6 cellular contexts compared by ENCODE assay signal in genomic region chr5:309831-310230, GRCh38. TPM values are rescaled to one million over a fixed set of nuclear protein-coding genes. Genes with fewer than 3 reads are reported as not detected.
DNase-seq lines count a peak whose midpoint lies in the region; ATAC-seq, FAIRE-seq and TF ChIP-seq lines count a peak whose summit lies in the region.
"Not testable (repeated sequence)": the region's sequence is repeated elsewhere in the genome, so short reads cannot be mapped to it uniquely, and the experiment has no call there.

No MANE protein-coding gene starts in this region.

- H3K9me2 ChIP-seq in PC-3 (replicated peaks; ENCODE audit: low read length), result not testable (repeated sequence)

- H3K4me3 ChIP-seq in BLaER1; PC-3 (ENCODE audit: low read length); H1 (ENCODE audit: extremely low read depth in 1 of 4, insufficient read depth in 2 of 4, low read depth in 3 of 4, low read length in 4 of 4): not testable (repeated sequence)

- H2AK5ac ChIP-seq in H1 (ENCODE audit: low read depth, low read length), result not testable (repeated sequence)

- POLR2A ChIA-PET in PC-3 (lab: Charles Lee; ENCODE audit: unreplicated experiment); H1 (lab: Charles Lee; ENCODE audit: partially characterized antibody): not testable (repeated sequence)

- TF ChIP-seq EP300 in H1 (IDR thresholded peaks at IDR 0.05; ENCODE audit: borderline replicate concordance in 1 of 2, low read depth in 2 of 2, low read length in 2 of 2), result not testable (repeated sequence)

- not testable (repeated sequence) for H4K8ac ChIP-seq in H1 (ENCODE audit: extremely low read depth, insufficient read depth, low read length)

- H2AFZ ChIP-seq in PC-3 (ENCODE audit: low read length); H1 (ENCODE audit: low read length): not testable (repeated sequence)

- peaks cover 51% of the 10 kb centered on the region for H3K79me2 ChIP-seq in PC-3 (ENCODE audit: low read length)
- H3K79me2 ChIP-seq in H1 (ENCODE audit: control insufficient read depth in 1 of 2, insufficient read depth in 2 of 2, low read length in 2 of 2), result not testable (repeated sequence)

- WGBS in H1 (ENCODE audit: extremely low coverage in 1 of 2, insufficient coverage in 1 of 2, insufficient read length in 1 of 2, insufficient replicate concordance in 2 of 2, low coverage in 1 of 2, low lambda C conversion rate in 2 of 2, missing lambda C conversion rate in 1 of 2), 2 experiments, result 97% methylated on average over 9 of the region's 21 CpGs; no CpG with 5 or more reads in 1 of the 2 experiments

- not testable (repeated sequence) for H3K56ac ChIP-seq in H1 (replicated peaks; ENCODE audit: insufficient read length, low read depth, low read length)

- DNase-seq in GM10266 (ENCODE audit: extremely low spot score), result peak; percentile 7
- not testable (repeated sequence) for DNase-seq in PC-3; H1 (ENCODE audit: low read depth in 1 of 2, low spot score in 2 of 2)
- peak; percentile 81 for DNase-seq in mesenteric fat pad (ENCODE audit: low spot score)
- DNase-seq in stimulated activated CD8-positive, alpha-beta memory T cell treated with anti-CD3 and anti-CD28 coated beads, Interleukin-4, amount 100 ng/mL, for 48 hours, result peak; percentile 8

- H2BK12ac ChIP-seq in H1 (ENCODE audit: low read depth, low read length), result not testable (repeated sequence)

- peaks cover 57% of the 10 kb centered on the region for H3K36me3 ChIP-seq in BLaER1
- peaks cover 31% of the 10 kb centered on the region; the same call in 1 of the 2 replicates for H3K36me3 ChIP-seq in PC-3 (ENCODE audit: low read depth, low read length)
- peaks cover 0 to 12% (median 5%) of the 10 kb centered on the region in 4 experiments; a peak in 3 of 8 replicates for H3K36me3 ChIP-seq in H1 (ENCODE audit: control insufficient read depth in 2 of 4, insufficient read depth in 4 of 4, low read length in 3 of 4)

- H3K4me1 ChIP-seq in BLaER1 (peaks cover 79% of the 10 kb centered on the region), PC-3 (ENCODE audit: insufficient read depth, low read length) (peaks cover 40% of the 10 kb centered on the region)
- not testable (repeated sequence) for H3K4me1 ChIP-seq in H1 (replicated peaks in 1 of 4; ENCODE audit: control insufficient read depth in 3 of 4, insufficient read depth in 4 of 4, low read length in 3 of 4)

- not testable (repeated sequence) for H4K5ac ChIP-seq in H1 (ENCODE audit: insufficient read length, low read depth, low read length)

- not testable (repeated sequence) for H3F3A ChIP-seq in PC-3 (ENCODE audit: low read length, unreplicated experiment)

- not testable (repeated sequence) for H3K4ac ChIP-seq in H1 (replicated peaks; ENCODE audit: insufficient read length, low read depth, low read length)

- not testable (repeated sequence) for FAIRE-seq in H1 (lab: Jason Lieb, UNC)

- not testable (repeated sequence) for H3K27ac ChIP-seq in BLaER1; H1 (ENCODE audit: low read depth, low read length)
- H3K27ac ChIP-seq in PC-3 (ENCODE audit: low read length), result peak overlapping the region; percentile 98

- not testable (repeated sequence) for TF ChIP-seq POLR2A in H1 (IDR thresholded peaks at IDR 0.05; ENCODE audit: control extremely low read depth in 1 of 2, low read depth in 2 of 2, low read length in 2 of 2)

- not testable (repeated sequence) for H4K91ac ChIP-seq in H1 (replicated peaks; ENCODE audit: insufficient read length, low read length)

- not testable (repeated sequence) for H3K18ac ChIP-seq in H1 (ENCODE audit: extremely low read depth, low read length)

- H3K23ac ChIP-seq in H1 (ENCODE audit: insufficient read length), result not testable (repeated sequence)

- not testable (repeated sequence) for ATAC-seq in PC-3

- H3K23me2 ChIP-seq in H1 (ENCODE audit: low read depth, low read length), result not testable (repeated sequence)

- H3K9ac ChIP-seq in BLaER1 (0 out of 2 replicates have a peak overlapping the region, but pooled peaks have one; percentile 11), PC-3 (ENCODE audit: low read length) (peak overlapping the region; percentile 77)
- not testable (repeated sequence) for H3K9ac ChIP-seq in H1 (replicated peaks in 1 of 4; ENCODE audit: extremely low read depth in 1 of 4, low read depth in 3 of 4, low read length in 3 of 4)

- BruUV-seq in PC-3 (replicated peaks; lab: Mats Ljungman, UMichigan), result not testable (repeated sequence)

- H3K4me2 ChIP-seq in BLaER1 (peak overlapping the region; percentile 87), PC-3 (ENCODE audit: low read length) (peak overlapping the region; percentile 55)
- H3K4me2 ChIP-seq in H1 (ENCODE audit: insufficient read depth in 1 of 2, low read depth in 2 of 2, low read length in 2 of 2), result not testable (repeated sequence)

- not testable (repeated sequence) for H3K14ac ChIP-seq in H1 (ENCODE audit: insufficient read length)

- CTCF ChIA-PET in PC-3 (lab: Charles Lee); H1 (lab: Charles Lee; ENCODE audit: partially characterized antibody): not testable (repeated sequence)

- H2BK20ac ChIP-seq in H1 (ENCODE audit: low read length), result not testable (repeated sequence)

- not testable (repeated sequence) for H2BK120ac ChIP-seq in H1 (replicated peaks; ENCODE audit: low read depth, low read length)

- H3K79me1 ChIP-seq in H1 (ENCODE audit: low read depth, low read length), result not testable (repeated sequence)

- intact Hi-C loops in PC-3 (cut with micrococcal nuclease), result not testable (repeated sequence)

- not testable (repeated sequence) for TF ChIP-seq CTCF in GM10266 (IDR thresholded peaks at IDR 0.05; ENCODE audit: control insufficient read depth, insufficient read depth, low read depth, missing control alignments); PC-3 (conservative IDR thresholded peaks at IDR 0.05; ENCODE audit: low read depth, low read length); H1 (IDR thresholded peaks at IDR 0.05; ENCODE audit: control extremely low read depth in 1 of 3, insufficient read depth in 1 of 3, low read depth in 1 of 3, low read length in 3 of 3)

- H3K9me3 ChIP-seq in BLaER1; PC-3 (ENCODE audit: low read length); H1 (ENCODE audit: insufficient read depth in 2 of 2, low read depth in 1 of 2, low read length in 1 of 2): not testable (repeated sequence)

- not testable (repeated sequence) for H3K27me3 ChIP-seq in BLaER1; PC-3 (ENCODE audit: low read length); H1 (replicated peaks in 1 of 4; ENCODE audit: control insufficient read depth in 3 of 4, extremely low read depth in 1 of 4, insufficient read depth in 3 of 4, low read length in 3 of 4)

- H4K20me1 ChIP-seq in BLaER1 (peaks cover 100% of the 10 kb centered on the region), H1 (replicated peaks in 1 of 2; ENCODE audit: control insufficient read depth in 1 of 2, insufficient read depth in 2 of 2, low read length in 2 of 2) (peaks cover 7 to 16% of the 10 kb centered on the region in 2 experiments)
- H4K20me1 ChIP-seq in PC-3 (ENCODE audit: low read length), result not testable (repeated sequence)

- H2BK5ac ChIP-seq in H1 (ENCODE audit: low read depth, low read length), result not testable (repeated sequence)

- not testable (repeated sequence) for TF ChIP-seq RAD21 in H1 (IDR thresholded peaks at IDR 0.05 in 1 of 2, conservative IDR thresholded peaks at IDR 0.05 in 1 of 2; ENCODE audit: low read depth in 2 of 2, low read length in 2 of 2)

- H2BK15ac ChIP-seq in H1 (ENCODE audit: low read length), result not testable (repeated sequence)

TF ChIP-seq in H1, 55 proteins besides CTCF, POLR2A, EP300 and RAD21:
- TF ChIP-seq YY1 (IDR thresholded peaks at IDR 0.05; ENCODE audit: low read depth, low read length), result peak; percentile 45; the same call in 1 of the 2 replicates

RNA-seq across cellular contexts. Expression of gene AHRR, which starts 11.7 kb away (rescaled TPM):
- total RNA-seq in PC-3 (2014; rRNA removed), result 1.6 and 1.9 TPM in 2 replicates
- 0.80 and 1.4 TPM in 2 replicates for total RNA-seq in H1 (2021; fragmentation: NEBNext Ultra II Directional; extraction: Animal tissue kit (Norgen Biotek cat#: 25700))
- polyA plus RNA-seq in H1 (2011; rRNA removed), result 0.41 and 0.97 TPM in 2 replicates
- polyA plus RNA-seq in H1 (2011; cell fraction: cytosol; rRNA removed), result 0.72 TPM
- polyA plus RNA-seq in H1 (2011; cell fraction: nucleus; rRNA removed), result 3.3 TPM
- 0.36 to 0.64 TPM (median 0.48 TPM) in 4 replicates for polyA plus RNA-seq in H1 (2012, experiment 1 of 2)
- 0.49 TPM for polyA plus RNA-seq in H1 (2012, experiment 2 of 2)
- 0.28 TPM for polyA plus RNA-seq in H1 (2013, experiment 1 of 2)
- polyA plus RNA-seq in H1 (2013, experiment 2 of 2), result 0.15 TPM
- polyA minus RNA-seq in H1 (2011; rRNA and poly(A)+ RNA removed), result 0.49 and 0.50 TPM in 2 replicates
- polyA minus RNA-seq in H1 (2011; cell fraction: cytosol; rRNA and poly(A)+ RNA removed), result 0.66 TPM
- polyA minus RNA-seq in H1 (2011; cell fraction: nucleus; rRNA and poly(A)+ RNA removed), result 1.5 TPM
- 4.5 TPM for total RNA-seq in mesenteric fat pad

RNA-seq across cellular contexts. Expression of gene PDCD6, which starts 38.4 kb away (rescaled TPM):
- total RNA-seq in PC-3 (2014; rRNA removed) (158 and 200 TPM in 2 replicates), mesenteric fat pad (66.7 TPM)
- total RNA-seq in H1 (2021; fragmentation: NEBNext Ultra II Directional; extraction: Animal tissue kit (Norgen Biotek cat#: 25700)), result 73.8 and 74.2 TPM in 2 replicates
- polyA plus RNA-seq in H1 (2011; rRNA removed), result 150 and 193 TPM in 2 replicates
- 191 TPM for polyA plus RNA-seq in H1 (2011; cell fraction: cytosol; rRNA removed)
- polyA plus RNA-seq in H1 (2011; cell fraction: nucleus; rRNA removed), result 139 TPM
- 119 to 129 TPM (median 120 TPM) in 4 replicates for polyA plus RNA-seq in H1 (2012, experiment 1 of 2)
- 43.2 TPM for polyA plus RNA-seq in H1 (2012, experiment 2 of 2)
- 56.0 TPM for polyA plus RNA-seq in H1 (2013, experiment 1 of 2)
- polyA plus RNA-seq in H1 (2013, experiment 2 of 2), result 59.2 TPM
- polyA minus RNA-seq in H1 (2011; rRNA and poly(A)+ RNA removed), result 122 and 146 TPM in 2 replicates
- 59.1 TPM for polyA minus RNA-seq in H1 (2011; cell fraction: cytosol; rRNA and poly(A)+ RNA removed)
- polyA minus RNA-seq in H1 (2011; cell fraction: nucleus; rRNA and poly(A)+ RNA removed), result 53.7 TPM
